Comparison of ENCODE assay signal across 19 cellular contexts in the genomic region with DNA sequence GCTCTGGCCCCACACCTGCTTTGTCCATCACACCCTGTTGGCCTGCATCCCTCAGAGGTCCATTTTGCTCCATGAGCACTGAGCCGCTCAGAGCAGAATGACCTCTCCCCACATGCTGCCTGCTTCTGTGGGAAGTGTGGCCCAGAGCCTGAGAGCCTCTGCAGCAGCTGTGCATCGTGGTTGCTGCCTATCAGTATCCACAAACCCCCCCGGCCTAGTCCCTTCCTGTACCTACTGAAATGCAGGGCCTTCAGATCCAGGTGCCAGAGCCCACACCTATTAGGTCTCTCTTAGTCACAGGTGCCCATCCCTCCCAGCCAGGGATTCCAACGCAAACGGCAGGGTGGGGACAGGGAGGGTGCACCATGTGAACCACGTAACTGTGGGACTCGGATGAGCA. TPM values are rescaled to one million over a fixed set of nuclear protein-coding genes. Genes with fewer than 3 reads are reported as not detected.
"Had no signal": no experiment of that assay in that cellular context is flagged by ENCODE, and none has a peak within 500 bp of the region (broad histone marks: within the 10 kb centered on the region; RNA-seq: fewer than 3 reads in every experiment).

No MANE protein-coding gene starts in this region.

- DNase-seq: caudate nucleus; colonic mucosa; dermis blood vessel endothelial cell; glutamatergic neuron; mucosa of descending colon; psoas muscle; retina; spleen; stimulated activated CD4-positive, alpha-beta T cell treated with anti-CD3 and anti-CD28 coated beads, Interleukin-15, amount 100 ng/mL, for 24 hours; stimulated activated CD4-positive, alpha-beta T cell treated with anti-CD3 and anti-CD28 coated beads, Interleukin-1b, Interleukin-23, amount 100 ng/mL, for 48 hours; stimulated activated CD4-positive, alpha-beta T cell treated with anti-CD3 and anti-CD28 coated beads, Interleukin-4, amount 100 ng/mL, for 24 hours; trophoblast cell had no signal

- H3K27ac ChIP-seq: colonic mucosa, esophagus muscularis mucosa, gastroesophageal sphincter, psoas muscle, spleen had no signal

- H3K4me3 Mint-ChIP-seq: nephron; stimulated activated memory B cell treated with anti-CD40 and anti-IgM and Interleukin-4, amounts not matched to agents 10 μg/mL and 1 μg/mL and 100 μg/mL, for 72 hours; stimulated activated naive CD8-positive, alpha-beta T cell treated with anti-CD3 and anti-CD28 coated beads, Interleukin-15, Interleukin-2, amounts not matched to agents 100 ng/mL and 50 ng/mL, for 24 hours had no signal

- ATAC-seq: gastroesophageal sphincter, mucosa of descending colon, psoas muscle, sciatic nerve had no signal

- H3K9me3 Mint-ChIP-seq: nephron; stimulated activated memory B cell treated with anti-CD40 and anti-IgM and Interleukin-4, amounts not matched to agents 10 μg/mL and 1 μg/mL and 100 μg/mL, for 72 hours; stimulated activated naive CD8-positive, alpha-beta T cell treated with anti-CD3 and anti-CD28 coated beads, Interleukin-15, Interleukin-2, amounts not matched to agents 100 ng/mL and 50 ng/mL, for 24 hours had no signal

- H3K36me3 ChIP-seq: colonic mucosa had no signal

- H3K27ac Mint-ChIP-seq: nephron; stimulated activated memory B cell treated with anti-CD40 and anti-IgM and Interleukin-4, amounts not matched to agents 10 μg/mL and 1 μg/mL and 100 μg/mL, for 72 hours; stimulated activated naive CD8-positive, alpha-beta T cell treated with anti-CD3 and anti-CD28 coated beads, Interleukin-15, Interleukin-2, amounts not matched to agents 100 ng/mL and 50 ng/mL, for 24 hours had no signal

- H3K4me1 ChIP-seq: colonic mucosa, esophagus muscularis mucosa, gastroesophageal sphincter, psoas muscle, spleen had no signal

- H3K9me3 ChIP-seq: colonic mucosa, esophagus muscularis mucosa, gastroesophageal sphincter, mucosa of descending colon, psoas muscle had no signal

- H3K27me3 ChIP-seq: colonic mucosa, esophagus muscularis mucosa, gastroesophageal sphincter, spleen had no signal

- H3K4me1 Mint-ChIP-seq: nephron; stimulated activated memory B cell treated with anti-CD40 and anti-IgM and Interleukin-4, amounts not matched to agents 10 μg/mL and 1 μg/mL and 100 μg/mL, for 72 hours had no signal

- FAIRE-seq: endothelial cell of umbilical vein had no signal

- H3K4me3 ChIP-seq: colonic mucosa, esophagus muscularis mucosa, gastroesophageal sphincter, mucosa of descending colon, psoas muscle, spleen had no signal

- H3K27me3 Mint-ChIP-seq: stimulated activated memory B cell treated with anti-CD40 and anti-IgM and Interleukin-4, amounts not matched to agents 10 μg/mL and 1 μg/mL and 100 μg/mL, for 72 hours; stimulated activated naive CD8-positive, alpha-beta T cell treated with anti-CD3 and anti-CD28 coated beads, Interleukin-15, Interleukin-2, amounts not matched to agents 100 ng/mL and 50 ng/mL, for 24 hours had no signal

RNA-seq across cellular contexts. Expression of gene TRPV3, which starts 16.6 kb away (rescaled TPM):
- total RNA-seq: dermis blood vessel endothelial cell, endothelial cell of umbilical vein had no signal
